In genomic region chr16:54210437-54211081, GRCh38 we compare ENCODE assay signal across 19 cellular contexts.
"Had no signal": no experiment of that assay in that cellular context is flagged by ENCODE, and none has a peak within 500 bp of the region (broad histone marks: within the 10 kb centered on the region; RNA-seq: fewer than 3 reads in every experiment).

No MANE protein-coding gene starts in this region.

- H3K36me3 ChIP-seq: left ventricle myocardium inferior, neutrophil, tibial nerve, uterus had no signal

- H3K27ac ChIP-seq: dorsolateral prefrontal cortex, left ventricle myocardium inferior, neutrophil, tibial nerve, uterus had no signal

- DNase-seq: activated B cell treated with CpG ODN at 0.5 μM for 24 hours; activated CD4-positive, alpha-beta T cell treated with anti-CD3 and anti-CD28 coated beads, Interleukin-2, amount 10 ng/mL, durations not matched to agents 24 days and 14 days; activated CD8-positive, alpha-beta memory T cell treated with anti-CD3 and anti-CD28 coated beads, Interleukin-2, amount 50 U/mL, for 48 hours; activated naive CD4-positive, alpha-beta T cell; activated naive CD8-positive, alpha-beta T cell treated with anti-CD3 and anti-CD28 coated beads, Interleukin-2, amount 10 ng/mL, durations not matched to agents 7 days and 5 days; dorsolateral prefrontal cortex; erythroblast; kidney; left ventricle myocardium inferior; mucosa of descending colon; naive thymus-derived CD4-positive, alpha-beta T cell; retina; stimulated activated CD4-positive, alpha-beta T cell treated with anti-CD3 and anti-CD28 coated beads, Interleukin-15, amount 100 ng/mL, for 24 hours; stimulated activated CD4-positive, alpha-beta T cell treated with anti-CD3 and anti-CD28 coated beads, Interleukin-4, amount 100 ng/mL, for 1 hour; stimulated activated naive CD4-positive, alpha-beta T cell; uterus had no signal

- FAIRE-seq: astrocyte, kidney had no signal

- ATAC-seq: mucosa of descending colon; naive thymus-derived CD4-positive, alpha-beta T cell had no signal

- H3K27me3 ChIP-seq: neutrophil, tibial nerve, uterus had no signal

- H3K9me3 ChIP-seq: left ventricle myocardium inferior, mucosa of descending colon, neutrophil, tibial nerve, uterus had no signal

- H3K4me3 ChIP-seq: dorsolateral prefrontal cortex, left ventricle myocardium inferior, mucosa of descending colon, tibial nerve, uterus had no signal

- H3K4me1 ChIP-seq: tibial nerve, uterus had no signal
